15 cellular contexts compared by ENCODE assay signal in genomic region chr17:78252701-78253635, GRCh38. TPM values are rescaled to one million over a fixed set of nuclear protein-coding genes. Genes with fewer than 3 reads are reported as not detected.
DNase-seq lines count a peak whose midpoint lies in the region; ATAC-seq and TF ChIP-seq lines count a peak whose summit lies in the region.
"Had no signal": no experiment of that assay in that cellular context is flagged by ENCODE, and none has a peak within 500 bp of the region (broad histone marks: within the 10 kb centered on the region; RNA-seq: fewer than 3 reads in every experiment).

No MANE protein-coding gene starts in this region.

- H3K4me3 Mint-ChIP-seq in activated T-cell treated with anti-CD3 and anti-CD28 coated beads, Interleukin-2, amount 50 U/mL, for 24 hours, result peak overlapping the region; percentile 79

- H3K4me1 ChIP-seq in OCI-LY3 (ENCODE audit: low read length) (peaks cover 52% of the 10 kb centered on the region), spleen (peaks cover 37 to 94% (median 68%) of the 10 kb centered on the region in 6 donors), smooth muscle cell (ENCODE audit: low read depth) (peaks cover 33% of the 10 kb centered on the region)
- H3K4me1 ChIP-seq: uterus had no signal

- no peak for TF ChIP-seq POLR2A in spleen (IDR thresholded peaks at IDR 0.05)

- H3K36me3 ChIP-seq in OCI-LY3 (replicated peaks; ENCODE audit: low read depth, low read length) (no peaks in the 10 kb centered on the region), spleen (no peaks in the 10 kb centered on the region), smooth muscle cell (ENCODE audit: low read depth) (no peaks in the 10 kb centered on the region)
- H3K36me3 ChIP-seq: MG63, uterus had no signal

- H3K9me3 ChIP-seq in OCI-LY3 (ENCODE audit: insufficient read depth, low read length) (no peaks in the 10 kb centered on the region), spleen (no peaks in the 10 kb centered on the region), smooth muscle cell (replicated peaks; ENCODE audit: low read depth) (no peaks in the 10 kb centered on the region)
- H3K9me3 ChIP-seq: MG63, uterus had no signal

- no peaks in the 10 kb centered on the region for H3K9me3 Mint-ChIP-seq in activated T-cell treated with anti-CD3 and anti-CD28 coated beads, Interleukin-2, amount 50 U/mL, for 24 hours

- peak overlapping the region; percentile 49 for H3K4me2 ChIP-seq in OCI-LY3 (ENCODE audit: low read length)
- H3K4me2 ChIP-seq in smooth muscle cell, result no peak overlapping the region

- no peaks in the 10 kb centered on the region for H3K79me2 ChIP-seq in OCI-LY3 (ENCODE audit: low read length)
- H3K79me2 ChIP-seq in smooth muscle cell (ENCODE audit: low read depth), result peaks cover 4% of the 10 kb centered on the region

- H3K4me3 ChIP-seq in OCI-LY3 (ENCODE audit: low read length) (0 out of 2 replicates have a peak overlapping the region, but pooled peaks have one; percentile 10), dorsolateral prefrontal cortex (peak overlapping the region in 24 of 59 donors; percentile 77 to 100 (median 98)), spleen (peak overlapping the region in 1 of 8 donors; percentile 50), smooth muscle cell (no peak overlapping the region)

- H3K9ac ChIP-seq in OCI-LY3 (ENCODE audit: low read length) (no peak overlapping the region), smooth muscle cell (ENCODE audit: low read depth) (no peak overlapping the region)

- H3K27me3 ChIP-seq in OCI-LY3 (ENCODE audit: low read depth, low read length), result peaks cover 17% of the 10 kb centered on the region
- H3K27me3 ChIP-seq in dorsolateral prefrontal cortex, result no peaks in the 10 kb centered on the region
- H3K27me3 ChIP-seq in spleen (replicated peaks in 1 of 7), result no peaks in the 10 kb centered on the region
- H3K27me3 ChIP-seq in smooth muscle cell (ENCODE audit: low read depth), result no peaks in the 10 kb centered on the region
- H3K27me3 ChIP-seq: MG63, uterus had no signal

- peak overlapping the region; percentile 81 for H3K27ac Mint-ChIP-seq in activated T-cell treated with anti-CD3 and anti-CD28 coated beads, Interleukin-2, amount 50 U/mL, for 24 hours

- TF ChIP-seq CTCF in OCI-LY3 (IDR thresholded peaks at IDR 0.05; ENCODE audit: low read depth, low read length), result no peak
- no peak for TF ChIP-seq CTCF in dorsolateral prefrontal cortex (IDR thresholded peaks at IDR 0.05 in 54 of 56, conservative IDR thresholded peaks at IDR 0.05 in 2 of 56; ENCODE audit: low read depth in 1 of 56, partially characterized antibody in 56 of 56)
- TF ChIP-seq CTCF in spleen (IDR thresholded peaks at IDR 0.05 in 8 of 11, conservative IDR thresholded peaks at IDR 0.05 in 3 of 11), result no peak
- no peak for TF ChIP-seq CTCF in smooth muscle cell (IDR thresholded peaks at IDR 0.05; ENCODE audit: borderline replicate concordance, insufficient read depth, poor library complexity, severe bottlenecking)

- H2AFZ ChIP-seq in OCI-LY3 (ENCODE audit: low read depth, low read length) (no peak overlapping the region), smooth muscle cell (ENCODE audit: low read depth) (no peak overlapping the region)

- H3K27ac ChIP-seq in OCI-LY3 (ENCODE audit: low read length), result no peak overlapping the region
- H3K27ac ChIP-seq in dorsolateral prefrontal cortex, result peak overlapping the region in 39 of 59 donors; percentile 4 to 100 (median 96)
- H3K27ac ChIP-seq in spleen, result peak overlapping the region in 7 of 8 donors; percentile 22 to 94 (median 57)
- no peak overlapping the region for H3K27ac ChIP-seq in smooth muscle cell (ENCODE audit: low read depth)

- no peak for ATAC-seq in HG03045 (IDR thresholded peaks at IDR 0.05; ENCODE audit: unreplicated experiment)
- ATAC-seq in HG02588 (IDR thresholded peaks at IDR 0.05; ENCODE audit: unreplicated experiment), result no peak
- ATAC-seq: left colon had no signal

- H4K20me1 ChIP-seq in OCI-LY3 (ENCODE audit: insufficient read depth, low read length) (no peaks in the 10 kb centered on the region), smooth muscle cell (ENCODE audit: low read depth) (no peaks in the 10 kb centered on the region)

- no peaks in the 10 kb centered on the region for H3K36me3 Mint-ChIP-seq in activated T-cell treated with anti-CD3 and anti-CD28 coated beads, Interleukin-2, amount 50 U/mL, for 24 hours (ENCODE audit: low read depth)

- peak; percentile 47 for DNase-seq in activated T-cell treated with anti-CD3 and anti-CD28 coated beads, Interleukin-2, amount 50 U/mL, for 24 hours
- DNase-seq in activated T-cell treated with anti-CD3 and anti-CD28 coated beads, Interleukin-2, amount 50 U/mL, for 48 hours, result no peak
- DNase-seq in dorsolateral prefrontal cortex, result no peak
- peak; percentile 82 for DNase-seq in spleen
- no peak for DNase-seq in smooth muscle cell (lab: John Stamatoyannopoulos, UW; ENCODE audit: unreplicated experiment)
- DNase-seq: foreskin melanocyte, H7, MG63, NCI-H524 treated with DMSO at 0.1 percent for 48 hours, uterus had no signal

- 70 to 81% (median 78%) methylated on average over 13 to 15 of the region's 15 CpGs for whole genome bisulfite sequencing in spleen, 5 donors
- WGBS in smooth muscle cell (ENCODE audit: low lambda C conversion rate), result 84% methylated on average over 15 of the region's 15 CpGs

- H3K4me1 Mint-ChIP-seq in activated T-cell treated with anti-CD3 and anti-CD28 coated beads, Interleukin-2, amount 50 U/mL, for 24 hours (ENCODE audit: low read depth), result peaks cover 48% of the 10 kb centered on the region

- peaks cover 3% of the 10 kb centered on the region for H3F3A ChIP-seq in smooth muscle cell (ENCODE audit: low read depth)

- no peaks in the 10 kb centered on the region for H3K27me3 Mint-ChIP-seq in activated T-cell treated with anti-CD3 and anti-CD28 coated beads, Interleukin-2, amount 50 U/mL, for 24 hours

- intact Hi-C loops in dorsolateral prefrontal cortex (cut with DNase I), result loop anchor here in 1 of 2 donors (5.0 kb wide), 1 partner anchor 169 kb away; no protein-coding TSS in a partner anchor
- intact Hi-C loops in spleen (cut with DNase I; ENCODE audit: low total_unique reads), result loop anchor here (5.0 kb wide), 1 partner anchor 141 kb away; no protein-coding TSS in a partner anchor

RNA-seq across cellular contexts. Expression of gene TMEM235, which starts 21.5 kb away (rescaled TPM):
- total RNA-seq in dorsolateral prefrontal cortex (100 to 1,000 TPM in 1 of 120 experiments, 10 to 100 TPM in 97, 1 to 10 TPM in 22; 2.9 to 101 (median 20.6) TPM), spleen (not detected), smooth muscle cell (not detected in 2 replicates)
- polyA plus RNA-seq in spleen (not detected), smooth muscle cell (not detected in 2 replicates)
- total RNA-seq: H7, left colon, uterus had no signal
- polyA plus RNA-seq: AG04450 had no signal

RNA-seq across cellular contexts. Expression of gene BIRC5, which starts 38.9 kb away (rescaled TPM):
- total RNA-seq in dorsolateral prefrontal cortex (1 to 10 TPM in 29 of 120 experiments, under 1 TPM in 66, not detected in 25; 0.16 to 2.8 (median 0.68) TPM), spleen (10 to 100 TPM in 1 of 7 donors, 1 to 10 TPM in 6; 2.3 to 11.9 (median 6.2) TPM), smooth muscle cell (7.7 and 15.3 TPM in 2 replicates)
- polyA plus RNA-seq in spleen (10 to 100 TPM in 1 of 3 donors, 1 to 10 TPM in 2; 2.1 to 11.3 (median 7.2) TPM), smooth muscle cell (11.9 and 15.6 TPM in 2 replicates)

Comparison
In these comparisons a context has a peak if more than half of its experiments do, and no peak if none do; other contexts are left out.
1. DNase-seq: peak in activated T-cell treated with anti-CD3 and anti-CD28 coated beads, Interleukin-2, amount 50 U/mL, for 24 hours (single experiment) and spleen (single experiment); none in activated T-cell treated with anti-CD3 and anti-CD28 coated beads, Interleukin-2, amount 50 U/mL, for 48 hours (0 of 2), dorsolateral prefrontal cortex (0 of 10) and smooth muscle cell (single experiment).
2. H3K27ac ChIP-seq: peak in dorsolateral prefrontal cortex (39 of 59) and spleen (7 of 8); none in OCI-LY3 (single experiment) and smooth muscle cell (single experiment).